In the genomic region with DNA sequence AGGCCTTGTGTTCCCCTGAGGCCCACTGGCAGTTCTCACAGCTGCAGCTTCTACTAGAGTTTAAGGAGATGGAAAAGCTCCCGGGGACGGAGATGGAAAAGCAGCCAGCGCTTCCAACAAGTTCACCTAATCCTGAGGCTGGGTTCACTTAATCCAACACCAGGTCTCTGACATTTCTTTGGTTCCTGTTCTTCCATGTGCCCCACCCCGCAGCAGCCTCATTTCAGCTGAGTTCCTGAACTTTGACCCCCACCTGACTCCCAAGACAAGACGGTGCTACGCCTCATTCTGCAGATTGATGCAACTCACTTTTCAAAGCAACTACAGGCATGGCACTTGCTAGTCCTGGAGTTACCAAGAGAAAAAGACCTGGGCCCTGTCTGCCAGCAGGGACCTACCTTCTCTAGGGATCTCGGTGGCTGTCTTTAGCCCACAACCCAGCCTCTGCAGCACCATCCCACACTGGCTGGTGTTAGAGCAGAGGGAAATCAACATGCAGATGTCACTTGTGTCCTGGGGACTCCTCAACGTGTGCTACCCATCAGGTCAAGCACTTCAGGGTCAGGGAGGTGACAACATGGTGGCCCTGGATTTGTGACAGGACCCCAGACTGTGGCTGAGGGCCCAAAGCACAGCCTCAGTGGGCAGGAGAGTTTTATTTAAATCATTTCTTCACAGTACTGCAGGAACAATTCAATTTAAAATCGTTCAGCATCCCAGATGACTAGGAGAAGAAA, we compare ENCODE assay signal across 19 cellular contexts.
DNase-seq lines count a peak whose midpoint lies in the region; ATAC-seq, FAIRE-seq and TF ChIP-seq lines count a peak whose summit lies in the region.
"Had no signal": no experiment of that assay in that cellular context is flagged by ENCODE, and none has a peak within 500 bp of the region (broad histone marks: within the 10 kb centered on the region; RNA-seq: fewer than 3 reads in every experiment).

No MANE protein-coding gene starts in this region.

- no peaks in the 10 kb centered on the region for H3K9me2 ChIP-seq in hepatocyte (replicated peaks; ENCODE audit: insufficient read depth)

- ATAC-seq in omental fat pad (ENCODE audit: low FRiP score), result no peak
- ATAC-seq: A549 had no signal

- H3K4me2 ChIP-seq in BLaER1 treated with 17β-estradiol and CSF1 and Interleukin-3, amounts not matched to agents 10 nM and 100 nM, result peak overlapping the region in 8 of 11 experiments; percentile 8 to 64 (median 40); a peak in 11 of 22 replicates
- H3K4me2 ChIP-seq in hepatocyte, result no peak overlapping the region
- H3K4me2 ChIP-seq: A549, PC-9 had no signal

- 76% methylated on average over 9 of the region's 9 CpGs for WGBS in hepatocyte (ENCODE audit: low lambda C conversion rate, missing lambda C conversion rate)
- 33 to 70% (median 58%) methylated on average over 9 of the region's 9 CpGs for WGBS in small intestine, 3 donors
- WGBS in spleen, 5 donors, result 84 to 90% (median 86%) methylated on average over 7 to 9 of the region's 9 CpGs
- 69 to 77% methylated on average over 9 of the region's 9 CpGs for whole genome bisulfite sequencing in esophagus squamous epithelium, 2 donors

- no peak overlapping the region for H2AFZ ChIP-seq in hepatocyte
- H2AFZ ChIP-seq: PC-9 had no signal

- no peak overlapping the region for H3K9ac ChIP-seq in BLaER1 treated with 17β-estradiol and CSF1 and Interleukin-3, amounts not matched to agents 10 nM and 100 nM

- H3K4me1 ChIP-seq in BLaER1 treated with 17β-estradiol and CSF1 and Interleukin-3, amounts not matched to agents 10 nM and 100 nM, result peaks cover 0 to 16% (median 13%) of the 10 kb centered on the region in 10 experiments; a peak in 16 of 20 replicates
- peaks cover 7% of the 10 kb centered on the region for H3K4me1 ChIP-seq in hepatocyte (ENCODE audit: insufficient read depth)
- no peaks in the 10 kb centered on the region for H3K4me1 ChIP-seq in small intestine (ENCODE audit: control insufficient read depth in 2 of 2, insufficient read depth in 1 of 2, low read depth in 1 of 2, low read length in 1 of 2)
- no peaks in the 10 kb centered on the region for H3K4me1 ChIP-seq in spleen
- peaks cover 0 to 21% (median 0%) of the 10 kb centered on the region in 3 donors for H3K4me1 ChIP-seq in esophagus squamous epithelium
- H3K4me1 ChIP-seq: A549 had no signal

- H3K36me3 ChIP-seq in BLaER1 treated with 17β-estradiol and CSF1 and Interleukin-3, amounts not matched to agents 10 nM and 100 nM, result no peaks in the 10 kb centered on the region
- H3K36me3 ChIP-seq in hepatocyte (replicated peaks; ENCODE audit: insufficient read depth, low read depth) (no peaks in the 10 kb centered on the region), small intestine (ENCODE audit: control insufficient read depth in 2 of 2, insufficient read depth in 2 of 2, low read length in 2 of 2) (no peaks in the 10 kb centered on the region), spleen (no peaks in the 10 kb centered on the region), esophagus squamous epithelium (no peaks in the 10 kb centered on the region)

- no peak overlapping the region for H3K27ac ChIP-seq in BLaER1 treated with 17β-estradiol and CSF1 and Interleukin-3, amounts not matched to agents 10 nM and 100 nM
- H3K27ac ChIP-seq in angular gyrus (ENCODE audit: low read depth, low read length), result peak overlapping the region; percentile 46
- H3K27ac ChIP-seq in hepatocyte, result peak overlapping the region; percentile 87
- no peak overlapping the region for H3K27ac ChIP-seq in small intestine (ENCODE audit: low read depth in 1 of 2, low read length in 1 of 2)
- no peak overlapping the region for H3K27ac ChIP-seq in spleen
- peak overlapping the region in 2 of 4 donors; percentile 30 to 66 for H3K27ac ChIP-seq in esophagus squamous epithelium
- H3K27ac ChIP-seq: A549, PC-9 had no signal

- no peak overlapping the region for H3K4me3 ChIP-seq in BLaER1 treated with 17β-estradiol and CSF1 and Interleukin-3, amounts not matched to agents 10 nM and 100 nM
- H3K4me3 ChIP-seq in hepatocyte (no peak overlapping the region), small intestine (ENCODE audit: low read depth in 1 of 2, low read length in 2 of 2) (no peak overlapping the region), spleen (no peak overlapping the region), esophagus squamous epithelium (no peak overlapping the region)
- H3K4me3 ChIP-seq: A549, PC-9 had no signal

- peaks cover 5 to 10% (median 7%) of the 10 kb centered on the region in 11 experiments; a peak in 12 of 22 replicates for H3K9me3 ChIP-seq in BLaER1 treated with 17β-estradiol and CSF1 and Interleukin-3, amounts not matched to agents 10 nM and 100 nM (replicated peaks in 1 of 11)
- H3K9me3 ChIP-seq in hepatocyte (ENCODE audit: low read depth), result no peaks in the 10 kb centered on the region
- H3K9me3 ChIP-seq in small intestine (ENCODE audit: control insufficient read depth, low read depth), result no peaks in the 10 kb centered on the region
- H3K9me3 ChIP-seq in spleen, result peaks cover 0 to 3% (median 0%) of the 10 kb centered on the region in 8 donors
- H3K9me3 ChIP-seq in esophagus squamous epithelium, result no peaks in the 10 kb centered on the region
- H3K9me3 ChIP-seq: A549 had no signal

- intact Hi-C loops in spleen (cut with DNase I; ENCODE audit: low total_unique reads) (no loop called here), esophagus squamous epithelium (cut with DNase I) (no loop called here)

- no peak for TF ChIP-seq POLR2A in spleen (IDR thresholded peaks at IDR 0.05)
- no peak for TF ChIP-seq POLR2A in esophagus squamous epithelium (IDR thresholded peaks at IDR 0.05)

- no peak for FAIRE-seq in small intestine (lab: Jason Lieb, UNC)
- FAIRE-seq: A549, G401.6, GM12891, GM19239, HTR-8/SVneo had no signal

- DNase-seq in hepatocyte (ENCODE audit: low spot score) (peak; percentile 62), small intestine (peak; percentile 73), spleen (no peak), nucleus accumbens (lab: John Stamatoyannopoulos, UW) (no peak), omental fat pad (ENCODE audit: low spot score) (no peak), esophagus squamous epithelium (lab: John Stamatoyannopoulos, UW) (no peak)
- DNase-seq: Calu3; CD4-positive, CD25-positive, alpha-beta regulatory T cell; DMS79; NCI-H446; NCI-H748 treated with DMSO at 0.1 percent for 48 hours; PC-9 had no signal

- no peaks in the 10 kb centered on the region for H3K79me2 ChIP-seq in hepatocyte

- TF ChIP-seq CTCF in hepatocyte (IDR thresholded peaks at IDR 0.05; ENCODE audit: poor library complexity) (no peak), spleen (IDR thresholded peaks at IDR 0.05 in 8 of 11, conservative IDR thresholded peaks at IDR 0.05 in 3 of 11) (no peak), omental fat pad (IDR thresholded peaks at IDR 0.05) (no peak), esophagus squamous epithelium (IDR thresholded peaks at IDR 0.05) (no peak)

- H3K27me3 ChIP-seq in BLaER1 treated with 17β-estradiol and CSF1 and Interleukin-3, amounts not matched to agents 10 nM and 100 nM, result no peaks in the 10 kb centered on the region
- H3K27me3 ChIP-seq in hepatocyte (no peaks in the 10 kb centered on the region), small intestine (ENCODE audit: control insufficient read depth in 2 of 2, insufficient read depth in 2 of 2, low read length in 2 of 2) (no peaks in the 10 kb centered on the region), spleen (replicated peaks in 1 of 7) (peaks cover 0 to 4% (median 0%) of the 10 kb centered on the region in 7 donors), esophagus squamous epithelium (peaks cover 0 to 5% (median 0%) of the 10 kb centered on the region in 4 donors)

- H4K20me1 ChIP-seq in BLaER1 treated with 17β-estradiol and CSF1 and Interleukin-3, amounts not matched to agents 10 nM and 100 nM, result no peaks in the 10 kb centered on the region
- H4K20me1 ChIP-seq in hepatocyte (ENCODE audit: insufficient read depth, poor library complexity, severe bottlenecking), result no peaks in the 10 kb centered on the region

Comparison
In these comparisons a context has a peak if more than half of its experiments do, and no peak if none do; other contexts are left out.
1. H3K27ac ChIP-seq: peak in angular gyrus (single experiment) and hepatocyte (single experiment); none in BLaER1 treated with 17β-estradiol and CSF1 and Interleukin-3, amounts not matched to agents 10 nM and 100 nM (0 of 11), small intestine (0 of 2) and spleen (0 of 8).
2. DNase-seq: peak in hepatocyte (single experiment) and small intestine (single experiment); none in spleen (single experiment), nucleus accumbens (0 of 56), omental fat pad (single experiment) and esophagus squamous epithelium (single experiment).